In genomic region chr4:70706516-70706915, GRCh38 we compare ENCODE assay signal across 8 cellular contexts. TPM values are rescaled to one million over a fixed set of nuclear protein-coding genes. Genes with fewer than 3 reads are reported as not detected.
DNase-seq lines count a peak whose midpoint lies in the region; ATAC-seq and TF ChIP-seq lines count a peak whose summit lies in the region.

No MANE protein-coding gene starts in this region.

- DNase-seq in cardiac muscle cell (ENCODE audit: low read depth in 1 of 2, low spot score in 1 of 2): peak in 1 of 2 donors; percentile 7
- no peak for DNase-seq in left cardiac atrium
- no peak for DNase-seq in adrenal gland
- no peak for DNase-seq in right lobe of liver
- DNase-seq in hippocampal formation (lab: John Stamatoyannopoulos, UW): no peak

- no peaks in the 10 kb centered on the region for H3K36me3 ChIP-seq in cardiac muscle cell
- H3K36me3 ChIP-seq in adrenal gland (replicated peaks in 1 of 2): no peaks in the 10 kb centered on the region
- no peaks in the 10 kb centered on the region for H3K36me3 ChIP-seq in right lobe of liver
- H3K36me3 ChIP-seq in urinary bladder (ENCODE audit: insufficient read depth): no peaks in the 10 kb centered on the region

- 49 to 74% (median 64%) methylated on average over 1 of the region's 1 CpG for WGBS in adrenal gland, 4 donors
- WGBS in right lobe of liver (ENCODE audit: insufficient coverage, low coverage, low lambda C conversion rate, missing lambda C conversion rate): 100% methylated on average over 1 of the region's 1 CpG
- WGBS in urinary bladder: 82% methylated on average over 1 of the region's 1 CpG

- H3K9me3 ChIP-seq in cardiac muscle cell (ENCODE audit: low read depth) (no peaks in the 10 kb centered on the region), adrenal gland (replicated peaks in 1 of 3) (no peaks in the 10 kb centered on the region), right lobe of liver (no peaks in the 10 kb centered on the region)

- H3K4me3 ChIP-seq in cardiac muscle cell (peak overlapping the region; percentile 46), adrenal gland (peak overlapping the region in 2 of 4 donors; percentile 47 to 95), right lobe of liver (peak overlapping the region; percentile 76 to 93 (median 80)), urinary bladder (ENCODE audit: low read depth, low read length) (peak overlapping the region; percentile 92)

- no peak for TF ChIP-seq POLR2A in adrenal gland (IDR thresholded peaks at IDR 0.05)
- no peak for TF ChIP-seq POLR2A in right lobe of liver (IDR thresholded peaks at IDR 0.05)

- TF ChIP-seq CTCF in cardiac muscle cell (IDR thresholded peaks at IDR 0.05; ENCODE audit: low read depth, low read length) (no peak), adrenal gland (IDR thresholded peaks at IDR 0.05) (no peak), right lobe of liver (IDR thresholded peaks at IDR 0.05) (no peak)

- ATAC-seq in left cardiac atrium (no peak), right lobe of liver (no peak), GM18502 (IDR thresholded peaks at IDR 0.05; ENCODE audit: poor library complexity, unreplicated experiment) (no peak), HG03095 (IDR thresholded peaks at IDR 0.05; ENCODE audit: unreplicated experiment) (no peak)

- H3K27me3 ChIP-seq in cardiac muscle cell (no peaks in the 10 kb centered on the region), adrenal gland (no peaks in the 10 kb centered on the region), right lobe of liver (no peaks in the 10 kb centered on the region)

- H3K4me1 ChIP-seq in cardiac muscle cell (ENCODE audit: low read depth) (peaks cover 11% of the 10 kb centered on the region), adrenal gland (replicated peaks in 1 of 2) (peaks cover 17 to 38% of the 10 kb centered on the region in 2 donors), right lobe of liver (peaks cover 0 to 33% (median 11%) of the 10 kb centered on the region in 4 donors), urinary bladder (ENCODE audit: insufficient read depth) (no peaks in the 10 kb centered on the region)

- intact Hi-C loops in left cardiac atrium (cut with DNase I): no loop called here
- intact Hi-C loops in adrenal gland (cut with DNase I): loop anchor here in 1 of 2 donors (10.0 kb wide), 1 partner anchor 118 kb away; no protein-coding TSS in a partner anchor
- intact Hi-C loops in right lobe of liver (cut with DNase I): no loop called here

- H3K27ac ChIP-seq in cardiac muscle cell (peak overlapping the region; percentile 93), adrenal gland (peak overlapping the region; percentile 26 to 98 (median 97)), right lobe of liver (no peak overlapping the region), urinary bladder (ENCODE audit: low read depth) (no peak overlapping the region)

RNA-seq across cellular contexts. Expression of gene RUFY3, which starts 15.2 kb away (rescaled TPM):
- total RNA-seq in cardiac muscle cell (31.0 and 43.7 TPM in 2 replicates), left cardiac atrium (10 to 100 TPM; 23.5 to 27.7 TPM), adrenal gland (100 to 1,000 TPM in 1 of 8 donors, 10 to 100 TPM in 7; 41.8 to 116 (median 85.4) TPM), right lobe of liver (10 to 100 TPM; 24.1 to 58.3 (median 30.3) TPM), urinary bladder (137 TPM)
- polyA plus RNA-seq in cardiac muscle cell (28.1 and 35.2 TPM in 2 replicates), adrenal gland (100 to 1,000 TPM in 1 of 3 donors, 10 to 100 TPM in 2; 44.8 to 118 (median 67.7) TPM), urinary bladder (23.6 TPM)

RNA-seq across cellular contexts. Expression of gene UTP3, which starts 18.2 kb away (rescaled TPM):
- total RNA-seq in cardiac muscle cell (18.4 and 23.7 TPM in 2 replicates), left cardiac atrium (10 to 100 TPM; 17.6 to 24.0 TPM), adrenal gland (10 to 100 TPM; 14.9 to 39.3 (median 27.9) TPM), right lobe of liver (10 to 100 TPM; 10.2 to 22.3 (median 14.0) TPM), urinary bladder (17.5 TPM)
- polyA plus RNA-seq in cardiac muscle cell (10.9 and 15.5 TPM in 2 replicates), adrenal gland (10 to 100 TPM; 31.9 to 51.1 (median 34.0) TPM), urinary bladder (25.5 TPM)

RNA-seq across cellular contexts. Expression of gene JCHAIN, which starts 40.2 kb away (rescaled TPM):
- total RNA-seq in cardiac muscle cell (not detected in 2 replicates), left cardiac atrium (10 to 100 TPM in 1 of 2 donors, 1 to 10 TPM in 1; 9.0 to 12.0 TPM), adrenal gland (10 to 100 TPM in 1 of 8 donors, 1 to 10 TPM in 5, under 1 TPM in 1, not detected in 1; 0.97 to 24.9 (median 1.9) TPM), right lobe of liver (10 to 100 TPM in 3 of 6 experiments, 1 to 10 TPM in 3; 3.9 to 39.7 (median 9.3) TPM), urinary bladder (4.5 TPM)
- polyA plus RNA-seq in cardiac muscle cell (0.61 TPM in 1 of 2 replicates, not detected in the other), adrenal gland (100 to 1,000 TPM in 1 of 3 donors, 1 to 10 TPM in 1, under 1 TPM in 1; 0.98 to 124 (median 8.3) TPM), urinary bladder (6.9 TPM)

Comparison
In these comparisons a context has a peak if more than half of its experiments do, and no peak if none do; other contexts are left out.
1. H3K27ac ChIP-seq: peak in cardiac muscle cell (single experiment) and adrenal gland (5 of 5); none in right lobe of liver (0 of 3) and urinary bladder (single experiment).